35 cellular contexts compared by ENCODE assay signal in genomic region chr15:79133309-79133708, GRCh38. TPM values are rescaled to one million over a fixed set of nuclear protein-coding genes. Genes with fewer than 3 reads are reported as not detected.
"Had no signal": no experiment of that assay in that cellular context is flagged by ENCODE, and none has a peak within 500 bp of the region (broad histone marks: within the 10 kb centered on the region; RNA-seq: fewer than 3 reads in every experiment).

No MANE protein-coding gene starts in this region.

- H3K4me3 ChIP-seq: adrenal gland, ascending aorta, body of pancreas, breast epithelium, cardiac muscle cell had no signal

- FAIRE-seq: astrocyte, bronchial epithelial cell had no signal

- H3K27me3 ChIP-seq: adrenal gland, ascending aorta, body of pancreas, brain microvascular endothelial cell, breast epithelium, cardiac muscle cell had no signal

- H3K4me1 ChIP-seq: adrenal gland, ascending aorta, body of pancreas, breast epithelium had no signal

- H3K27ac ChIP-seq: adrenal gland, ascending aorta, body of pancreas, brain microvascular endothelial cell, breast epithelium, cardiac muscle cell had no signal

- H3K9me3 ChIP-seq: adrenal gland, body of pancreas had no signal

- ATAC-seq: activated naive CD4-positive, alpha-beta T cell treated with anti-CD3 and anti-CD28 coated beads, Interleukin-2, amount 50 U/mL, for 72 hours; activated naive CD8-positive, alpha-beta T cell treated with anti-CD3 and anti-CD28 coated beads, Interleukin-2, amount 50 U/mL, for 24 hours; activated T-cell treated with anti-CD3 and anti-CD28 coated beads, Interleukin-2, amount 50 U/mL, for 4 hours; activated T-cell treated with anti-CD3 and anti-CD28 coated beads, Interleukin-2, amount 50 U/mL, for 72 hours; activated T-helper 17 cell treated with anti-CD3 and anti-CD28 coated beads, Interleukin-2, amount 50 U/mL, for 72 hours; body of pancreas had no signal

- DNase-seq: activated effector memory CD4-positive, alpha-beta T cell treated with anti-CD3 and anti-CD28 coated beads, Interleukin-2, amount 50 U/mL, for 16 hours; activated effector memory CD4-positive, alpha-beta T cell treated with Interleukin-2 at 50 U/mL for 16 hours; activated gamma-delta T cell; activated gamma-delta T cell treated with Interleukin-2 at 50 U/mL for 16 hours; activated naive CD4-positive, alpha-beta T cell; activated naive CD4-positive, alpha-beta T cell treated with anti-CD3 and anti-CD28 coated beads for 36 hours; activated naive CD4-positive, alpha-beta T cell treated with anti-CD3 and anti-CD28 coated beads, Interleukin-2, amount 10 ng/mL, durations not matched to agents 7 days and 5 days; activated naive CD4-positive, alpha-beta T cell treated with anti-CD3 and anti-CD28 coated beads, Interleukin-2, amount 50 U/mL, for 16 hours; activated naive CD4-positive, alpha-beta T cell treated with Interleukin-2 at 50 U/mL for 16 hours; activated naive CD8-positive, alpha-beta T cell treated with anti-CD3 and anti-CD28 coated beads for 36 hours; activated naive CD8-positive, alpha-beta T cell treated with anti-CD3 and anti-CD28 coated beads, Interleukin-2, amount 10 ng/mL, durations not matched to agents 7 days and 5 days; activated naive CD8-positive, alpha-beta T cell treated with anti-CD3 and anti-CD28 coated beads, Interleukin-2, amount 50 U/mL, for 24 hours; activated T-cell treated with anti-CD3 and anti-CD28 coated beads, Interleukin-2, amount 50 U/mL, for 24 hours; activated T-cell treated with anti-CD3 and anti-CD28 coated beads, Interleukin-2, amount 50 U/mL, for 4 hours; activated T-cell treated with anti-CD3 and anti-CD28 coated beads, Interleukin-2, amount 50 U/mL, for 48 hours; activated T-cell treated with anti-CD3 and anti-CD28 coated beads, Interleukin-2, amount 50 U/mL, for 72 hours; amniotic stem cell; amygdala; anterior cingulate cortex; aorta; brain microvascular endothelial cell; caudate nucleus; central memory CD4-positive, alpha-beta T cell; cerebellar nuclear complex had no signal

- H3K36me3 ChIP-seq: adrenal gland, ascending aorta, brain microvascular endothelial cell, breast epithelium, cardiac muscle cell had no signal

RNA-seq across cellular contexts. Expression of gene RASGRF1, which starts 42.7 kb away (rescaled TPM):
- total RNA-seq: activated naive CD4-positive, alpha-beta T cell treated with anti-CD3 and anti-CD28 coated beads for 36 hours; activated naive CD4-positive, alpha-beta T cell treated with anti-CD3 and anti-CD28 coated beads, Interleukin-2, amount 50 U/mL, for 72 hours; activated naive CD8-positive, alpha-beta T cell treated with anti-CD3 and anti-CD28 coated beads for 36 hours; activated naive CD8-positive, alpha-beta T cell treated with anti-CD3 and anti-CD28 coated beads, Interleukin-2, amount 10 ng/mL, durations not matched to agents 7 days and 5 days; activated T-cell treated with anti-CD3 and anti-CD28 coated beads, Interleukin-2, amount 50 U/mL, for 72 hours; activated T-helper 1 cell treated with anti-CD3 and anti-CD28 coated beads, Interleukin-12 subunit alpha, Interleukin-12 subunit beta, Interleukin-2, Interleukin-4 antibody, amounts not matched to agents 30 ng/mL and 10 ng/mL and 1 ng/mL, durations not matched to agents 14 hours and 24 hours and 36 hours; activated T-helper 17 cell treated with anti-CD3 and anti-CD28 coated beads, Interleukin-2, amount 50 U/mL, for 72 hours; activated T-helper 2 cell treated with anti-CD3 and anti-CD28 coated beads, Interferon-gamma antibody, Interleukin-2, Interleukin-4, amounts not matched to agents 10 μg/mL and 5 μg/mL and 100 μg/mL, durations not matched to agents 14 hours and 24 hours and 36 hours; ascending aorta had no signal
- polyA plus RNA-seq: aorta, cardiac muscle cell had no signal
